14 cellular contexts compared by ENCODE assay signal in genomic region chr5:139663207-139663606, GRCh38. TPM values are rescaled to one million over a fixed set of nuclear protein-coding genes. Genes with fewer than 3 reads are reported as not detected.
DNase-seq lines count a peak whose midpoint lies in the region; ATAC-seq and TF ChIP-seq lines count a peak whose summit lies in the region.
"Had no signal": no experiment of that assay in that cellular context is flagged by ENCODE, and none has a peak within 500 bp of the region (broad histone marks: within the 10 kb centered on the region; RNA-seq: fewer than 3 reads in every experiment).

No MANE protein-coding gene starts in this region.

- no peak overlapping the region for H2AFZ ChIP-seq in HCT116 (ENCODE audit: low read depth, low read length, poor library complexity, severe bottlenecking)

- H3K9me3 Mint-ChIP-seq in natural killer cell: no peaks in the 10 kb centered on the region

- TF ChIP-seq CTCF in HCT116 (IDR thresholded peaks at IDR 0.05 in 2 of 3, conservative IDR thresholded peaks at IDR 0.05 in 1 of 3; ENCODE audit: borderline replicate concordance in 1 of 3, insufficient read depth in 1 of 3, low read depth in 2 of 3, low read length in 2 of 3) (no peak), adrenal gland (IDR thresholded peaks at IDR 0.05) (no peak), natural killer cell (IDR thresholded peaks at IDR 0.05) (no peak), thoracic aorta (IDR thresholded peaks at IDR 0.05) (no peak)

- H4K20me1 ChIP-seq in HCT116 (ENCODE audit: insufficient read depth): no peaks in the 10 kb centered on the region

- intact Hi-C loops in HCT116 (cut with micrococcal nuclease) (no loop called here), adrenal gland (cut with DNase I) (no loop called here), natural killer cell (cut with micrococcal nuclease) (no loop called here)

- H3K4me2 ChIP-seq in HCT116 (ENCODE audit: low read length): peak overlapping the region; percentile 76; the same call in 1 of the 2 replicates

- peak overlapping the region; percentile 92 to 94 for H3K27ac Mint-ChIP-seq in natural killer cell

- H3K9me2 ChIP-seq in HCT116 (ENCODE audit: insufficient read depth): no peaks in the 10 kb centered on the region

- POLR2A ChIA-PET in HCT116 (lab: Charles Lee): no interaction called here

- H3K79me2 ChIP-seq in HCT116 (ENCODE audit: insufficient read depth, low read length): peaks cover 93% of the 10 kb centered on the region

- H3K36me3 ChIP-seq in HCT116 (ENCODE audit: control insufficient read depth in 1 of 2, insufficient read depth in 2 of 2, low read length in 2 of 2) (no peaks in the 10 kb centered on the region), adrenal gland (replicated peaks in 1 of 2) (no peaks in the 10 kb centered on the region), thoracic aorta (no peaks in the 10 kb centered on the region)
- H3K36me3 ChIP-seq: HAP-1 had no signal

- H3K9ac ChIP-seq in HCT116 (ENCODE audit: low read length): 0 out of 2 replicates have a peak overlapping the region, but pooled peaks have one; percentile 55

- H3K9me3 ChIP-seq in HCT116 (ENCODE audit: control insufficient read depth in 1 of 2, insufficient read depth in 1 of 2, low read depth in 1 of 2, low read length in 2 of 2): no peaks in the 10 kb centered on the region
- no peaks in the 10 kb centered on the region for H3K9me3 ChIP-seq in adrenal gland (replicated peaks in 1 of 3)
- no peaks in the 10 kb centered on the region for H3K9me3 ChIP-seq in thoracic aorta
- H3K9me3 ChIP-seq: HAP-1 had no signal

- H3K4me3 Mint-ChIP-seq in natural killer cell: peak overlapping the region; percentile 51

- H3K36me3 Mint-ChIP-seq in natural killer cell: no peaks in the 10 kb centered on the region

- ATAC-seq in HCT116 (no peak), natural killer cell (no peak), thoracic aorta (ENCODE audit: insufficient number of reproducible peaks, low FRiP score, low read depth) (no peak), HG03432 (IDR thresholded peaks at IDR 0.05; ENCODE audit: unreplicated experiment) (no peak), HG03457 (IDR thresholded peaks at IDR 0.05; ENCODE audit: unreplicated experiment) (no peak)

- CTCF ChIA-PET in HCT116 (lab: Charles Lee): no interaction called here

- no peaks in the 10 kb centered on the region for H3K27me3 ChIP-seq in HCT116 (ENCODE audit: insufficient read depth, low read length)
- no peaks in the 10 kb centered on the region for H3K27me3 ChIP-seq in adrenal gland
- no peaks in the 10 kb centered on the region for H3K27me3 ChIP-seq in thoracic aorta (replicated peaks; ENCODE audit: insufficient read depth)

- TF ChIP-seq RAD21 in HCT116 (IDR thresholded peaks at IDR 0.05; ENCODE audit: low read depth): no peak

- peaks cover 75 to 90% of the 10 kb centered on the region in 2 donors for H3K4me1 Mint-ChIP-seq in natural killer cell

- BruUV-seq in HCT116 (replicated peaks; lab: Mats Ljungman, UMichigan): no TSS peak

- peaks cover 72 to 87% of the 10 kb centered on the region in 2 experiments for H3K4me1 ChIP-seq in HCT116 (ENCODE audit: control insufficient read depth in 1 of 2, insufficient read depth in 2 of 2, low read length in 2 of 2)
- H3K4me1 ChIP-seq in adrenal gland (replicated peaks in 1 of 2): peaks cover 70 to 87% of the 10 kb centered on the region in 2 donors
- H3K4me1 ChIP-seq in thoracic aorta (ENCODE audit: control insufficient read depth in 1 of 2, low read depth in 2 of 2): peaks cover 62 to 89% of the 10 kb centered on the region in 2 donors

- H3K4me3 ChIP-seq in HCT116 (replicated peaks in 1 of 2; ENCODE audit: low read depth in 1 of 2, low read length in 2 of 2) (no peak overlapping the region), adrenal gland (no peak overlapping the region), thoracic aorta (no peak overlapping the region)
- H3K4me3 ChIP-seq: HAP-1 had no signal

- H3K27ac ChIP-seq in HCT116 (ENCODE audit: low read depth, low read length): no peak overlapping the region
- H3K27ac ChIP-seq in adrenal gland: peak overlapping the region in 3 of 5 donors; percentile 78 to 97 (median 90)
- peak overlapping the region; percentile 58 to 99 for H3K27ac ChIP-seq in thoracic aorta
- H3K27ac ChIP-seq: VCaP had no signal

- RAD21 ChIA-PET in HCT116 (lab: Charles Lee; ENCODE audit: low non-redundant PET in 1 of 2, low total read pairs in 2 of 2, uncharacterized antibody in 2 of 2, unreplicated experiment in 2 of 2): no interaction called here

- H3K27me3 Mint-ChIP-seq in natural killer cell (ENCODE audit: low read depth in 2 of 2): no peaks in the 10 kb centered on the region

- DNase-seq in HCT116 (ENCODE audit: low read depth, low spot score) (no peak), adrenal gland (no peak), natural killer cell (no peak), thoracic aorta (ENCODE audit: low spot score) (no peak), NCI-H1417 (lab: John Stamatoyannopoulos, UW) (no peak)
- DNase-seq: activated naive CD4-positive, alpha-beta T cell treated with anti-CD3 and anti-CD28 coated beads, Interleukin-2, amount 50 U/mL, for 16 hours; NCI-H2029 treated with DMSO at 0.1 percent for 48 hours; NCI-H748 treated with DMSO at 0.1 percent for 48 hours; SIG-M5; stimulated activated CD4-positive, alpha-beta T cell treated with anti-CD3 and anti-CD28 coated beads, Interleukin-1b, Interleukin-23, amount 100 ng/mL, for 48 hours had no signal

- TF ChIP-seq POLR2A in HCT116 (IDR thresholded peaks at IDR 0.05; ENCODE audit: borderline replicate concordance, extremely low read depth, insufficient read depth, insufficient read length): no peak
- no peak for TF ChIP-seq POLR2A in adrenal gland (IDR thresholded peaks at IDR 0.05)

- 77 to 87% (median 82%) methylated on average over 6 of the region's 6 CpGs for WGBS in adrenal gland, 4 donors

TF ChIP-seq in HCT116, 20 proteins besides CTCF, POLR2A, EP300 and RAD21:
- TF ChIP-seq ELF1 (IDR thresholded peaks at IDR 0.05; ENCODE audit: borderline replicate concordance, low read depth): no peak
- no peak for TF ChIP-seq YY1 (IDR thresholded peaks at IDR 0.05; ENCODE audit: extremely low read depth, insufficient replicate concordance, low read depth, low read length)
- TF ChIP-seq SRF (IDR thresholded peaks at IDR 0.05; ENCODE audit: low read depth): no peak

RNA-seq across cellular contexts. Expression of gene CXXC5, which starts 15.1 kb away (rescaled TPM):
- total RNA-seq in HCT116 (2021; ENCODE audit: unreplicated experiment) (43.1 TPM), adrenal gland (10 to 100 TPM; 33.5 to 79.3 (median 42.4) TPM), natural killer cell (100 to 1,000 TPM in 1 of 3 donors, 10 to 100 TPM in 2; 75.6 to 124 (median 84.8) TPM), thoracic aorta (10 to 100 TPM; 58.5 to 62.5 TPM)
- polyA plus RNA-seq in HCT116 (2012): 34.4 and 46.2 TPM in 2 replicates
- 10 to 100 TPM; 17.7 to 29.8 (median 27.8) TPM for polyA plus RNA-seq in adrenal gland
